In the genomic region with DNA sequence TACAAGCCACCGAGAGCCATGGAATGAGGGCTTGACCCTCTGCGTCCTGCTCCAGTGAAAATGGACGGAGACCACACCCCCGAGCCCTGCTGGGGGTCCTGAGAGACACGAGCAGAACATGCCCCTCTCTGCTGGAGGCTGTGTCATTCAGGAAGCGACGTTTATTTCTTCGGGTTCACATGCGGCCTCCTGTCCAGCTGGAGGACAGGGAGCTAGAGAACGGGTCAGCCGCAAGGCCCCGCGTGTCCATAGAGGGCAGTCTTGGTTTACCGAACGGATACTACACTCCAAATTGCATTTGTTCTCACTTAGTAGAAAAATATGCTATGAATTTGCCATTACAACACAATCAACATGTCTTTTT, we compare ENCODE assay signal across 8 cellular contexts. TPM values are rescaled to one million over a fixed set of nuclear protein-coding genes. Genes with fewer than 3 reads are reported as not detected.
DNase-seq lines count a peak whose midpoint lies in the region; ATAC-seq and TF ChIP-seq lines count a peak whose summit lies in the region.

No MANE protein-coding gene starts in this region.

- no peaks in the 10 kb centered on the region for H3K36me3 ChIP-seq in esophagus squamous epithelium

- CTCF ChIA-PET in activated CD4-positive, alpha-beta memory T cell treated with anti-CD3 and anti-CD28 coated beads for 36 hours (lab: Charles Lee) = interaction anchor here (0.6 to 2.2 kb wide), 15 partner anchors 11 to 283 kb away, joined by 3 to 10 read pairs (median 4); no protein-coding TSS in a partner anchor

- H3K4me3 Mint-ChIP-seq in activated CD4-positive, alpha-beta memory T cell treated with anti-CD3 and anti-CD28 coated beads for 36 hours = no peak overlapping the region
- no peak overlapping the region for H3K4me3 Mint-ChIP-seq in neural crest cell

- intact Hi-C loops in activated CD4-positive, alpha-beta memory T cell treated with anti-CD3 and anti-CD28 coated beads for 36 hours (cut with micrococcal nuclease) = loop anchor here (1.0 to 5.0 kb wide), 2 partner anchors 254 to 274 kb away; no protein-coding TSS in a partner anchor
- intact Hi-C loops in esophagus squamous epithelium (cut with DNase I) = no loop called here

- DNase-seq in DMS53 (lab: John Stamatoyannopoulos, UW) (peak; percentile 68), DMS53 treated with DMSO at 0.1 percent for 48 hours (lab: John Stamatoyannopoulos, UW; ENCODE audit: unreplicated experiment) (no peak), HuH-7.5 (ENCODE audit: low spot score) (peak; percentile 77), esophagus squamous epithelium (lab: John Stamatoyannopoulos, UW) (no peak), neural crest cell (ENCODE audit: low read depth, low spot score) (peak; percentile 53), NCI-H2171 (lab: John Stamatoyannopoulos, UW) (no peak)
- peak; percentile 57 for DNase-seq in activated CD4-positive, alpha-beta memory T cell treated with anti-CD3 and anti-CD28 coated beads for 36 hours

- peaks cover 4% of the 10 kb centered on the region for H3K9me3 Mint-ChIP-seq in activated CD4-positive, alpha-beta memory T cell treated with anti-CD3 and anti-CD28 coated beads for 36 hours
- no peaks in the 10 kb centered on the region for H3K9me3 Mint-ChIP-seq in neural crest cell

- POLR2A ChIA-PET in activated CD4-positive, alpha-beta memory T cell treated with anti-CD3 and anti-CD28 coated beads for 36 hours (lab: Charles Lee) = no interaction called here

- ATAC-seq in HG02852 (IDR thresholded peaks at IDR 0.05; ENCODE audit: unreplicated experiment) = no peak

- no peak overlapping the region for H3K27ac ChIP-seq in esophagus squamous epithelium

- H3K4me3 ChIP-seq in esophagus squamous epithelium = no peak overlapping the region

- no peaks in the 10 kb centered on the region for H3K9me3 ChIP-seq in esophagus squamous epithelium

- peak in 5 of 6 experiments; percentile 26 to 60 (median 50) for TF ChIP-seq CTCF in esophagus squamous epithelium (IDR thresholded peaks at IDR 0.05)
- TF ChIP-seq CTCF in neural crest cell (conservative IDR thresholded peaks at IDR 0.05) = peak; percentile 69

- H3K27ac Mint-ChIP-seq in activated CD4-positive, alpha-beta memory T cell treated with anti-CD3 and anti-CD28 coated beads for 36 hours = no peak overlapping the region
- no peak overlapping the region for H3K27ac Mint-ChIP-seq in neural crest cell (ENCODE audit: unreplicated experiment)

- H3K4me1 ChIP-seq in esophagus squamous epithelium = no peaks in the 10 kb centered on the region

- H3K36me3 Mint-ChIP-seq in activated CD4-positive, alpha-beta memory T cell treated with anti-CD3 and anti-CD28 coated beads for 36 hours = no peaks in the 10 kb centered on the region
- H3K36me3 Mint-ChIP-seq in neural crest cell (ENCODE audit: low read depth) = no peaks in the 10 kb centered on the region

- WGBS in esophagus squamous epithelium, 2 donors = 36 to 38% methylated on average over 7 of the region's 15 CpGs

- H3K27me3 ChIP-seq in esophagus squamous epithelium = peaks cover 0 to 57% (median 0%) of the 10 kb centered on the region in 4 donors

- H3K27me3 Mint-ChIP-seq in activated CD4-positive, alpha-beta memory T cell treated with anti-CD3 and anti-CD28 coated beads for 36 hours = peaks cover 11% of the 10 kb centered on the region
- H3K27me3 Mint-ChIP-seq in neural crest cell (ENCODE audit: low read depth) = no peaks in the 10 kb centered on the region

- TF ChIP-seq POLR2A in esophagus squamous epithelium (IDR thresholded peaks at IDR 0.05) = no peak

- no peaks in the 10 kb centered on the region for H3K4me1 Mint-ChIP-seq in activated CD4-positive, alpha-beta memory T cell treated with anti-CD3 and anti-CD28 coated beads for 36 hours (ENCODE audit: low read depth)
- H3K4me1 Mint-ChIP-seq in neural crest cell = peaks cover 17% of the 10 kb centered on the region

RNA-seq across cellular contexts. Expression of gene MRPL36, which starts 36.1 kb away (rescaled TPM):
- total RNA-seq in activated CD4-positive, alpha-beta memory T cell treated with anti-CD3 and anti-CD28 coated beads for 36 hours = 10 to 100 TPM; 60.8 to 64.7 TPM
- 10 to 100 TPM; 44.6 to 54.9 (median 49.3) TPM for total RNA-seq in esophagus squamous epithelium
- 50.8 and 53.2 TPM in 2 replicates for total RNA-seq in neural crest cell

RNA-seq across cellular contexts. Expression of gene NDUFS6, which starts 37.7 kb away (rescaled TPM):
- 10 to 100 TPM; 38.9 to 39.5 TPM for total RNA-seq in activated CD4-positive, alpha-beta memory T cell treated with anti-CD3 and anti-CD28 coated beads for 36 hours
- total RNA-seq in esophagus squamous epithelium = 10 to 100 TPM; 36.1 to 72.7 (median 57.3) TPM
- 50.2 and 52.3 TPM in 2 replicates for total RNA-seq in neural crest cell

Comparison
In these comparisons a context has a peak if more than half of its experiments do, and no peak if none do; other contexts are left out.
1. DNase-seq: peak in DMS53 (single experiment), HuH-7.5 (single experiment), activated CD4-positive, alpha-beta memory T cell treated with anti-CD3 and anti-CD28 coated beads for 36 hours (single experiment) and neural crest cell (single experiment); none in DMS53 treated with DMSO at 0.1 percent for 48 hours (single experiment), esophagus squamous epithelium (single experiment) and NCI-H2171 (single experiment).